In the genomic region with DNA sequence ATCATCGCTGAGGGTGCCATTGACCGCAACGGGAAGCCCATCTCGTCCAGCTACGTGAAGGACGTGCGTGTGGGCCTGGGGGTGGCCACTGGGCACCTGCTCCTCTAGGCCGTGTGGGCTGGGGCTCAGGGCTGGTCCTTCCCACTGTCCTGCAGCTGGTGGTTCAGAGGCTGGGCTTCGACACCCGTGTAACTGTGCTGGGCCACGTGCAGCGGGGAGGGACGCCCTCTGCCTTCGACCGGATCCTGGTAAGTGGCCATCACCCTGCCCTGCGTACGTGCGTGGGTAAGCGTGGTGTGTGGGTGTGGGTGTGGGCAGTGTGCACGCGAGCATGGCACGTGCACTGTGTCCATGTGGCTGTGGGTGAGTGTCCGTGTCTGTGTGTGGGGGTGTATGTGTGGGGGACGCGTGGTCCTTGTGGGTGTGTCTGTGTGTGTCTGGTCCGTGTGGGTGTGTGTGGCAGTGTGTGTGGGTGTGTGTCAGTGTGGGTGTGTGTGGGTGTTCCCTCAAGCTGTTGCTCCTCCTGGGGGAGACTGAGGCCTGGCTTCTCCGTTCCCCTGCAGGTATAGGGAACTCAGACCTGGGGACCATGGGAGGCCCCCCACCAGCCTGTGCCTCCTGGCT, we compare ENCODE assay signal across 14 cellular contexts. TPM values are rescaled to one million over a fixed set of nuclear protein-coding genes. Genes with fewer than 3 reads are reported as not detected.
DNase-seq lines count a peak whose midpoint lies in the region; ATAC-seq, FAIRE-seq and TF ChIP-seq lines count a peak whose summit lies in the region.
"Had no signal": no experiment of that assay in that cellular context is flagged by ENCODE, and none has a peak within 500 bp of the region (broad histone marks: within the 10 kb centered on the region; RNA-seq: fewer than 3 reads in every experiment).

No MANE protein-coding gene starts in this region.

- H3K27me3 Mint-ChIP-seq in astrocyte (ENCODE audit: low read depth, unreplicated experiment), result no peaks in the 10 kb centered on the region
- H3K27me3 Mint-ChIP-seq: natural killer cell treated with Interleukin-12 subunit alpha and Interleukin-12 subunit beta and Interleukin-15 and Interleukin-18, amount 100 ng/mL, for 72 hours had no signal

- no peaks in the 10 kb centered on the region for H3K4me1 ChIP-seq in astrocyte (ENCODE audit: insufficient read depth, low read length)
- H3K4me1 ChIP-seq: gastroesophageal sphincter, lower lobe of right lung had no signal

- no peak for TF ChIP-seq CTCF in astrocyte (IDR thresholded peaks at IDR 0.05; ENCODE audit: insufficient read depth, low read depth, low read length)

- no peaks in the 10 kb centered on the region for H3K79me2 ChIP-seq in astrocyte (ENCODE audit: insufficient read depth, low read length)

- peaks cover under 1% of the 10 kb centered on the region for H3K36me3 ChIP-seq in astrocyte (ENCODE audit: insufficient read depth, low read length)
- H3K36me3 ChIP-seq in MG63, result peaks cover 28% of the 10 kb centered on the region

- H3K9me3 ChIP-seq in astrocyte (ENCODE audit: insufficient read depth, low read depth, low read length), result no peaks in the 10 kb centered on the region
- no peaks in the 10 kb centered on the region for H3K9me3 ChIP-seq in MG63
- H3K9me3 ChIP-seq: gastroesophageal sphincter, lower lobe of right lung had no signal

- H3K4me2 ChIP-seq in astrocyte (ENCODE audit: low read length), result no peak overlapping the region

- H3K27ac ChIP-seq in astrocyte (ENCODE audit: low read depth, low read length), result no peak overlapping the region
- H3K27ac ChIP-seq: gastroesophageal sphincter, lower lobe of right lung had no signal

- peaks cover 4% of the 10 kb centered on the region for H4K20me1 ChIP-seq in astrocyte (ENCODE audit: insufficient read depth, low read length)

- H3K4me1 Mint-ChIP-seq in astrocyte (ENCODE audit: low read depth, unreplicated experiment), result no peaks in the 10 kb centered on the region
- H3K4me1 Mint-ChIP-seq: H9 had no signal

- peak; percentile 3 for ATAC-seq in esophagus mucosa
- ATAC-seq: gastroesophageal sphincter, lower lobe of right lung had no signal

- H2AFZ ChIP-seq in astrocyte (ENCODE audit: low read depth, low read length), result no peak overlapping the region

- no peak overlapping the region for H3K4me3 ChIP-seq in astrocyte (ENCODE audit: insufficient read depth, low read depth, low read length)
- no peak overlapping the region for H3K4me3 ChIP-seq in MG63
- H3K4me3 ChIP-seq: gastroesophageal sphincter, lower lobe of right lung had no signal

- no peak overlapping the region for H3K4me3 Mint-ChIP-seq in astrocyte (ENCODE audit: unreplicated experiment)
- H3K4me3 Mint-ChIP-seq: H9; natural killer cell treated with Interleukin-12 subunit alpha and Interleukin-12 subunit beta and Interleukin-15 and Interleukin-18, amount 100 ng/mL, for 72 hours had no signal

- DNase-seq in astrocyte (ENCODE audit: low read depth), result no peak
- no peak for DNase-seq in MG63
- DNase-seq: activated CD4-positive, alpha-beta T cell treated with anti-CD3 and anti-CD28 coated beads for 48 hours; activated T-cell treated with anti-CD3 and anti-CD28 coated beads, Interleukin-2, amount 50 U/mL, for 1 hour; cerebellar nuclear complex; DMS 273 treated with DMSO at 0.1 percent for 48 hours; H9; lower lobe of right lung; NCI-H2081; NCI-H526 treated with DMSO at 0.1 percent for 48 hours; OCI-M1 had no signal

- H3K27ac Mint-ChIP-seq in astrocyte (ENCODE audit: unreplicated experiment), result peak overlapping the region; percentile 77
- H3K27ac Mint-ChIP-seq: natural killer cell treated with Interleukin-12 subunit alpha and Interleukin-12 subunit beta and Interleukin-15 and Interleukin-18, amount 100 ng/mL, for 72 hours had no signal

- H3K36me3 Mint-ChIP-seq in astrocyte (ENCODE audit: low read depth, unreplicated experiment), result peaks cover 6% of the 10 kb centered on the region

- no peak for FAIRE-seq in astrocyte (lab: Jason Lieb, UNC)

- H3K27me3 ChIP-seq in astrocyte (ENCODE audit: insufficient read depth, low read length) (no peaks in the 10 kb centered on the region), MG63 (no peaks in the 10 kb centered on the region)
- H3K27me3 ChIP-seq: gastroesophageal sphincter had no signal

- H3K9ac ChIP-seq in astrocyte (ENCODE audit: low read length), result no peak overlapping the region

- H3K9me3 Mint-ChIP-seq in astrocyte (ENCODE audit: unreplicated experiment), result no peaks in the 10 kb centered on the region
- H3K9me3 Mint-ChIP-seq: H9; natural killer cell treated with Interleukin-12 subunit alpha and Interleukin-12 subunit beta and Interleukin-15 and Interleukin-18, amount 100 ng/mL, for 72 hours had no signal

RNA-seq across cellular contexts. Expression of a gene that starts 16.5 kb away (rescaled TPM):
- total RNA-seq in astrocyte (109 and 130 TPM in 2 replicates), esophagus mucosa (104 TPM)
- 111 and 175 TPM in 2 replicates for total RNA-seq in MG63 (2014; rRNA removed; shearing (Covaris generic); ENCODE audit: low replicate concordance)

RNA-seq across cellular contexts. Expression of a gene that starts 22.8 kb away (rescaled TPM):
- total RNA-seq in astrocyte (10.1 and 10.4 TPM in 2 replicates), esophagus mucosa (7.1 TPM)
- 24.3 and 34.9 TPM in 2 replicates for total RNA-seq in MG63 (2014; rRNA removed; shearing (Covaris generic); ENCODE audit: low replicate concordance)

RNA-seq across cellular contexts. Expression of a gene that starts 30.7 kb away (rescaled TPM):
- 0.07 TPM in 1 of 2 replicates, not detected in the other for total RNA-seq in astrocyte
- not detected for total RNA-seq in esophagus mucosa
- total RNA-seq in MG63 (2014; rRNA removed; shearing (Covaris generic); ENCODE audit: low replicate concordance), result not detected in 2 replicates
- total RNA-seq: gastroesophageal sphincter; lower lobe of right lung; natural killer cell treated with Interleukin-12 subunit alpha and Interleukin-12 subunit beta and Interleukin-15 and Interleukin-18, amount 100 ng/mL, for 72 hours had no signal

RNA-seq across cellular contexts. Expression of a gene that starts 37.0 kb away (rescaled TPM):
- total RNA-seq in astrocyte, result 0.48 and 0.79 TPM in 2 replicates
- 1.2 TPM for total RNA-seq in esophagus mucosa
- 0.13 TPM in 1 of 2 replicates, not detected in the other for total RNA-seq in MG63 (2014; rRNA removed; shearing (Covaris generic); ENCODE audit: low replicate concordance)

RNA-seq across cellular contexts. Expression of a gene that starts 54.7 kb away (rescaled TPM):
- total RNA-seq in astrocyte, result not detected in 2 replicates
- total RNA-seq in esophagus mucosa, result not detected
- total RNA-seq in MG63 (2014; rRNA removed; shearing (Covaris generic); ENCODE audit: low replicate concordance), result not detected in 2 replicates
- total RNA-seq: gastroesophageal sphincter; lower lobe of right lung; natural killer cell treated with Interleukin-12 subunit alpha and Interleukin-12 subunit beta and Interleukin-15 and Interleukin-18, amount 100 ng/mL, for 72 hours had no signal
